Comparison of ENCODE assay signal across 11 cellular contexts in genomic region chr3:14989943-14990753, GRCh38. TPM values are rescaled to one million over a fixed set of nuclear protein-coding genes. Genes with fewer than 3 reads are reported as not detected.
A peak's percentile ranks its signal among the peaks of the same experiment; 100 is the strongest.
DNase-seq lines count a peak whose midpoint lies in the region; ATAC-seq, FAIRE-seq and TF ChIP-seq lines count a peak whose summit lies in the region.
"Had no signal": no experiment of that assay in that cellular context is flagged by ENCODE, and none has a peak within 500 bp of the region (broad histone marks: within the 10 kb centered on the region; RNA-seq: fewer than 3 reads in every experiment).

No MANE protein-coding gene starts in this region.

- TF ChIP-seq CTCF in RWPE1 (conservative IDR thresholded peaks at IDR 0.05; ENCODE audit: low read depth) (no peak), heart left ventricle (IDR thresholded peaks at IDR 0.05) (no peak), osteocyte (IDR thresholded peaks at IDR 0.05) (no peak)

- no peaks in the 10 kb centered on the region for H3K36me3 ChIP-seq in heart left ventricle
- H3K36me3 ChIP-seq: SJSA1 had no signal

- H3K9me3 ChIP-seq in heart left ventricle: peaks cover 0 to under 1% (median 0%) of the 10 kb centered on the region in 12 donors
- H3K9me3 ChIP-seq: SJSA1 had no signal

- no peaks in the 10 kb centered on the region for H3K36me3 Mint-ChIP-seq in osteocyte (ENCODE audit: unreplicated experiment)
- H3K36me3 Mint-ChIP-seq: activated naive CD4-positive, alpha-beta T cell treated with anti-CD3 and anti-CD28 coated beads, Interleukin-2, amount 50 U/mL, for 72 hours had no signal

- H3K9me3 Mint-ChIP-seq in osteocyte (ENCODE audit: unreplicated experiment): peaks cover 2% of the 10 kb centered on the region
- H3K9me3 Mint-ChIP-seq: activated naive CD4-positive, alpha-beta T cell treated with anti-CD3 and anti-CD28 coated beads, Interleukin-2, amount 50 U/mL, for 72 hours had no signal

- intact Hi-C loops in heart left ventricle (cut with DNase I): loop anchor here in 3 of 10 donors (5.0 kb wide), 2 partner anchors 38 to 43 kb away; partner anchors contain the start of gene NR2C2 (in 2 of the 3)

- H3K27me3 Mint-ChIP-seq in osteocyte (ENCODE audit: unreplicated experiment): no peaks in the 10 kb centered on the region

- H3K27ac Mint-ChIP-seq in osteocyte (ENCODE audit: unreplicated experiment): peak overlapping the region; percentile 60

- ATAC-seq in heart left ventricle (peak; percentile 86 to 96 (median 92)), GM19452 (IDR thresholded peaks at IDR 0.05; ENCODE audit: unreplicated experiment) (no peak), GM21576 (IDR thresholded peaks at IDR 0.05; ENCODE audit: unreplicated experiment) (no peak)

- no peaks in the 10 kb centered on the region for H3K27me3 ChIP-seq in heart left ventricle
- H3K27me3 ChIP-seq: SJSA1 had no signal

- H3K4me3 ChIP-seq in heart left ventricle: no peak overlapping the region
- H3K4me3 ChIP-seq: SJSA1 had no signal

- DNase-seq in H54 (ENCODE audit: insufficient read length, low spot score) (no peak), RWPE1 (ENCODE audit: low spot score) (peak; percentile 8), heart left ventricle (peak in 4 of 5 donors; percentile 41 to 67 (median 50)), osteocyte (ENCODE audit: extremely low spot score, unreplicated experiment) (no peak), LoVo (ENCODE audit: low spot score) (no peak), NCI-H2171 (lab: John Stamatoyannopoulos, UW) (no peak)
- DNase-seq: GDM1 had no signal

- POLR2A ChIA-PET in RWPE1 (lab: Yijun Ruan, JAX; ENCODE audit: low non-redundant PET): no interaction called here

- no peak overlapping the region for H3K4me3 Mint-ChIP-seq in osteocyte (ENCODE audit: unreplicated experiment)

- H3K27ac ChIP-seq in RWPE1: no peak overlapping the region
- peak overlapping the region in 11 of 12 donors; percentile 18 to 73 (median 56) for H3K27ac ChIP-seq in heart left ventricle
- H3K27ac ChIP-seq: SJSA1 had no signal

- H3K4me1 ChIP-seq in heart left ventricle: peaks cover 3 to 55% (median 41%) of the 10 kb centered on the region in 12 donors
- H3K4me1 ChIP-seq: SJSA1 had no signal

- CTCF ChIA-PET in RWPE1 (lab: Yijun Ruan, JAX): interaction anchor here (0.6 kb wide), 2 partner anchors 34 to 661 kb away, joined by 3 to 5 read pairs; no protein-coding TSS in a partner anchor

- peaks cover 25% of the 10 kb centered on the region for H3K4me1 Mint-ChIP-seq in osteocyte (ENCODE audit: unreplicated experiment)

- WGBS in heart left ventricle, 4 donors: 6 to 26% (median 19%) methylated on average over 3 of the region's 3 CpGs

- TF ChIP-seq POLR2A in H54 (IDR thresholded peaks at IDR 0.05; ENCODE audit: low read depth, low read length) (no peak), heart left ventricle (IDR thresholded peaks at IDR 0.05) (no peak)

- peak; percentile 52 for FAIRE-seq in H54 (lab: Jason Lieb, UNC)

RNA-seq across cellular contexts. Expression of gene NR2C2, which starts 42.8 kb away (rescaled TPM):
- total RNA-seq in heart left ventricle (10 to 100 TPM; 22.4 to 38.5 (median 29.9) TPM), osteocyte (48.3 and 54.6 TPM in 2 replicates)
- polyA plus RNA-seq in heart left ventricle: 10 to 100 TPM in 1 of 2 donors, 1 to 10 TPM in 1; 6.2 to 15.6 TPM

Comparison
In these comparisons a context has a peak if more than half of its experiments do, and no peak if none do; other contexts are left out.
1. DNase-seq: peak in RWPE1 (single experiment) and heart left ventricle (4 of 5); none in H54 (single experiment), osteocyte (single experiment), LoVo (single experiment) and NCI-H2171 (single experiment).
2. ATAC-seq: peak in heart left ventricle (4 of 4); none in GM19452 (single experiment) and GM21576 (single experiment).